ENCODE assay signal across 11 cellular contexts in genomic region chr11:76424891-76425290, GRCh38.
"Had no signal": no experiment of that assay in that cellular context is flagged by ENCODE, and none has a peak within 500 bp of the region (broad histone marks: within the 10 kb centered on the region; RNA-seq: fewer than 3 reads in every experiment).

No MANE protein-coding gene starts in this region.

- H3K27ac ChIP-seq: gastroesophageal sphincter, heart right ventricle, lower lobe of right lung, prostate gland, skin epidermis had no signal

- H3K27me3 ChIP-seq: heart right ventricle had no signal

- H3K36me3 ChIP-seq: gastroesophageal sphincter, heart right ventricle, lower lobe of right lung, prostate gland had no signal

- H3K4me1 ChIP-seq: gastroesophageal sphincter, heart right ventricle, lower lobe of right lung, prostate gland had no signal

- H3K9me3 ChIP-seq: gastroesophageal sphincter, heart right ventricle, lower lobe of right lung, prostate gland had no signal

- H3K4me3 Mint-ChIP-seq: neural crest cell had no signal

- DNase-seq: activated CD4-positive, CD25-positive, alpha-beta regulatory T cell; heart right ventricle; lower lobe of right lung; right cardiac atrium; stimulated activated CD8-positive, alpha-beta memory T cell treated with anti-CD3 and anti-CD28 coated beads, Interleukin-4, amount 100 ng/mL, for 48 hours; SW 1271 had no signal

- ATAC-seq: gastroesophageal sphincter, heart right ventricle, lower lobe of right lung, right cardiac atrium had no signal

- H3K4me1 Mint-ChIP-seq: neural crest cell had no signal

- H3K27ac Mint-ChIP-seq: T-helper 2 cell treated with Interferon-gamma antibody and Interleukin-4, amounts not matched to agents 5 μg/mL and 100 μg/mL, for 36 hours had no signal

- H3K9me3 Mint-ChIP-seq: neural crest cell; T-helper 2 cell treated with Interferon-gamma antibody and Interleukin-4, amounts not matched to agents 5 μg/mL and 100 μg/mL, for 36 hours had no signal

- H3K4me3 ChIP-seq: gastroesophageal sphincter, heart right ventricle, lower lobe of right lung, prostate gland, skin epidermis had no signal
